ENCODE assay signal across 36 cellular contexts in genomic region chr16:1131378-1131994, GRCh38. TPM values are rescaled to one million over a fixed set of nuclear protein-coding genes. Genes with fewer than 3 reads are reported as not detected.
"Had no signal": no experiment of that assay in that cellular context is flagged by ENCODE, and none has a peak within 500 bp of the region (broad histone marks: within the 10 kb centered on the region; RNA-seq: fewer than 3 reads in every experiment).

No MANE protein-coding gene starts in this region.

- H3K79me2 ChIP-seq: parathyroid adenoma had no signal

- H3K27me3 ChIP-seq: ovary, testis, uterus had no signal

- H3K4me1 Mint-ChIP-seq: naive thymus-derived CD8-positive, alpha-beta T cell; neural crest cell; stimulated activated memory B cell treated with anti-CD40 and anti-IgM and Interleukin-4, amounts not matched to agents 10 μg/mL and 1 μg/mL and 100 μg/mL, for 72 hours; stimulated activated naive CD8-positive, alpha-beta T cell treated with anti-CD3 and anti-CD28 coated beads, Interleukin-15, amount 100 ng/mL, for 72 hours had no signal

- H3K4me3 Mint-ChIP-seq: naive thymus-derived CD8-positive, alpha-beta T cell; natural killer cell treated with Interleukin-12 subunit alpha and Interleukin-12 subunit beta and Interleukin-15 and Interleukin-18, amount 100 ng/mL, for 72 hours; nephron progenitor cell; neural crest cell; stimulated activated memory B cell treated with anti-CD40 and anti-IgM and Interleukin-4, amounts not matched to agents 10 μg/mL and 1 μg/mL and 100 μg/mL, for 72 hours; stimulated activated naive CD8-positive, alpha-beta T cell treated with anti-CD3 and anti-CD28 coated beads, Interleukin-15, amount 100 ng/mL, for 72 hours; type B pancreatic cell had no signal

- H3K9ac ChIP-seq: parathyroid adenoma had no signal

- DNase-seq: naive thymus-derived CD8-positive, alpha-beta T cell; nephron progenitor cell; occipital lobe; ovary; posterior cingulate gyrus; psoas muscle; right cardiac atrium; spleen; stimulated activated CD4-positive, alpha-beta T cell treated with anti-CD3 and anti-CD28 coated beads, Interleukin-12 subunit alpha, Interleukin-12 subunit beta, amount 100 ng/mL, for 4 hours; stimulated activated CD4-positive, alpha-beta T cell treated with anti-CD3 and anti-CD28 coated beads, Interleukin-1b, Interleukin-23, amount 100 ng/mL, for 48 hours; stimulated activated CD4-positive, alpha-beta T cell treated with anti-CD3 and anti-CD28 coated beads, Interleukin-4, amount 100 ng/mL, for 1 hour; stimulated activated CD4-positive, alpha-beta T cell treated with anti-CD3 and anti-CD28 coated beads, Interleukin-4, amount 100 ng/mL, for 4 hours; stimulated activated CD8-positive, alpha-beta memory T cell treated with anti-CD3 and anti-CD28 coated beads, Interleukin-4, amount 100 ng/mL, for 48 hours; stimulated activated naive CD4-positive, alpha-beta T cell; stimulated activated naive CD8-positive, alpha-beta T cell treated with anti-CD3 and anti-CD28 coated beads, Interleukin-15, amount 100 ng/mL, for 72 hours; stimulated activated naive CD8-positive, alpha-beta T cell treated with anti-CD3 and anti-CD28 coated beads, Interleukin-15, Interleukin-2, amounts not matched to agents 100 U/mL and 50 U/mL, for 24 hours; substantia nigra; testis; tibial artery; transverse colon; upper lobe of right lung; uterus had no signal

- H3K9me3 ChIP-seq: ovary, psoas muscle, spleen, suprapubic skin, testis, tibial artery, transverse colon, upper lobe of right lung, uterus had no signal

- H3K27ac Mint-ChIP-seq: natural killer cell treated with Interleukin-12 subunit alpha and Interleukin-12 subunit beta and Interleukin-15 and Interleukin-18, amount 100 ng/mL, for 72 hours; nephron progenitor cell; stimulated activated memory B cell treated with anti-CD40 and anti-IgM and Interleukin-4, amounts not matched to agents 10 μg/mL and 1 μg/mL and 100 μg/mL, for 72 hours; stimulated activated naive CD8-positive, alpha-beta T cell treated with anti-CD3 and anti-CD28 coated beads, Interleukin-15, amount 100 ng/mL, for 72 hours; type B pancreatic cell had no signal

- H3K36me3 ChIP-seq: ovary, spleen, suprapubic skin, tibial artery, transverse colon, upper lobe of right lung, uterus had no signal

- H3K4me1 ChIP-seq: parathyroid adenoma, psoas muscle, spleen, suprapubic skin, testis, tibial artery, upper lobe of right lung, uterus had no signal

- H3K36me3 Mint-ChIP-seq: naive thymus-derived CD8-positive, alpha-beta T cell; natural killer cell treated with Interleukin-12 subunit alpha and Interleukin-12 subunit beta and Interleukin-15 and Interleukin-18, amount 100 ng/mL, for 72 hours; stimulated activated memory B cell treated with anti-CD40 and anti-IgM and Interleukin-4, amounts not matched to agents 10 μg/mL and 1 μg/mL and 100 μg/mL, for 72 hours; type B pancreatic cell had no signal

- H3K4me2 ChIP-seq: smooth muscle cell had no signal

- H3K27me3 Mint-ChIP-seq: natural killer cell treated with Interleukin-12 subunit alpha and Interleukin-12 subunit beta and Interleukin-15 and Interleukin-18, amount 100 ng/mL, for 72 hours; progenitor cell of endocrine pancreas; stimulated activated naive CD8-positive, alpha-beta T cell treated with anti-CD3 and anti-CD28 coated beads, Interleukin-15, amount 100 ng/mL, for 72 hours; type B pancreatic cell had no signal

- ATAC-seq: naive thymus-derived CD8-positive, alpha-beta T cell; natural killer cell treated with Interleukin-12 subunit alpha and Interleukin-12 subunit beta and Interleukin-15 and Interleukin-18, amount 100 ng/mL, for 72 hours; psoas muscle; right cardiac atrium; sciatic nerve; stimulated activated memory B cell treated with anti-CD40 and anti-IgM and Interleukin-4, amounts not matched to agents 10 μg/mL and 1 μg/mL and 100 μg/mL, for 72 hours; stimulated activated naive CD8-positive, alpha-beta T cell treated with anti-CD3 and anti-CD28 coated beads, Interleukin-15, amount 100 ng/mL, for 72 hours; stimulated activated naive CD8-positive, alpha-beta T cell treated with anti-CD3 and anti-CD28 coated beads, Interleukin-15, Interleukin-2, amounts not matched to agents 100 U/mL and 50 U/mL, for 24 hours; upper lobe of right lung had no signal

- H3K4me3 ChIP-seq: ovary, psoas muscle, skin epidermis, smooth muscle cell, spleen, suprapubic skin, testis, tibial artery, transverse colon, upper lobe of right lung, uterus had no signal

- H3K9me3 Mint-ChIP-seq: naive thymus-derived CD8-positive, alpha-beta T cell; natural killer cell treated with Interleukin-12 subunit alpha and Interleukin-12 subunit beta and Interleukin-15 and Interleukin-18, amount 100 ng/mL, for 72 hours; nephron progenitor cell; neural crest cell; stimulated activated memory B cell treated with anti-CD40 and anti-IgM and Interleukin-4, amounts not matched to agents 10 μg/mL and 1 μg/mL and 100 μg/mL, for 72 hours; stimulated activated naive CD8-positive, alpha-beta T cell treated with anti-CD3 and anti-CD28 coated beads, Interleukin-15, amount 100 ng/mL, for 72 hours; type B pancreatic cell had no signal

- H3K27ac ChIP-seq: ovary, parathyroid adenoma, psoas muscle, skin epidermis, spleen, suprapubic skin, testis, tibial artery, transverse colon, upper lobe of right lung, uterus had no signal

- H2AFZ ChIP-seq: parathyroid adenoma had no signal

RNA-seq across cellular contexts. Expression of gene C1QTNF8, which starts 35.4 kb away (rescaled TPM):
- total RNA-seq: naive thymus-derived CD8-positive, alpha-beta T cell; natural killer cell treated with Interleukin-12 subunit alpha and Interleukin-12 subunit beta and Interleukin-15 and Interleukin-18, amount 100 ng/mL, for 72 hours; occipital lobe; osteoblast; progenitor cell of endocrine pancreas; psoas muscle; renal cortical epithelial cell; sciatic nerve; smooth muscle cell; spleen; suprapubic skin; transverse colon; upper lobe of right lung; urinary bladder; uterus had no signal
- polyA plus RNA-seq: naive thymus-derived CD8-positive, alpha-beta T cell; ovary; psoas muscle; smooth muscle cell; spleen; urinary bladder had no signal

RNA-seq across cellular contexts. Expression of gene SSTR5, which starts 58.9 kb away (rescaled TPM):
- total RNA-seq: naive thymus-derived CD8-positive, alpha-beta T cell; natural killer cell treated with Interleukin-12 subunit alpha and Interleukin-12 subunit beta and Interleukin-15 and Interleukin-18, amount 100 ng/mL, for 72 hours; neural crest cell; osteoblast; ovary; sciatic nerve; smooth muscle cell; spleen; transverse colon; upper lobe of right lung; uterus had no signal
- polyA plus RNA-seq: naive thymus-derived CD8-positive, alpha-beta T cell; ovary; smooth muscle cell; spleen; thymus had no signal
